ENCODE assay signal across 24 cellular contexts in the genomic region with DNA sequence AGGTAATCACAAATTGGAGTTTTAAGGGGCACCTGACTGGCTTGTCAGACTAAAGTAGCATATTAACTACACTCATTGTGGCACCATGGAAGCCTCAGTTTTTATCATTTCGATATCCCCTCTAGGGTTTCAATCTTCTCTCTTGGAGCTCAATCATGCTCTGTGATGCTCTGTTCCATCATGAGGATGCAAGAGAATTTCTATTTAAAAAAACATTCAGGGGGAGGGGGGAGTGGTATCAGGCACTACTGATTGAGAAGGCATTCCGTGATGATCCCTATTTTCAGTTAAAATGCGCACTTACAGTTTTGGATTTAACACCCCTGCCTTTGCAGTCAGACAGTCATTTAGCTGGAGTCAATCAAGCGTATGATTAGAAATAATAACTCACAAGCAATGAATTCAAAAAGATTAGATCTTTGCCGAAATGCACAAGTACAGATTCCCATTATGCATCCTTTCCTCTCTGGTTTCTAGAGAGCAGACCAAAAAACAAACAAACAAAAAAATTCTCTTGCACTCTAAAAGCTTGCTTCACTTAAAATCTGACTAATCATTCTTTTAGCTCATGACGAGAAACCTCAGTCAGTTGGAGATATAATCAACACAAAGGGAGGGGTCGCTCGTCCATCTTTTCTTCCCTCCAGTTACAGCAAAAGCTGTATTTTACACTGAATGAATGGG. TPM values are rescaled to one million over a fixed set of nuclear protein-coding genes. Genes with fewer than 3 reads are reported as not detected.
DNase-seq lines count a peak whose midpoint lies in the region; ATAC-seq, FAIRE-seq and TF ChIP-seq lines count a peak whose summit lies in the region.
"Had no signal": no experiment of that assay in that cellular context is flagged by ENCODE, and none has a peak within 500 bp of the region (broad histone marks: within the 10 kb centered on the region; RNA-seq: fewer than 3 reads in every experiment).

No MANE protein-coding gene starts in this region.

- POLR2A ChIA-PET in MCF 10A (lab: Yijun Ruan, JAX): interaction anchor here (0.8 to 6.1 kb wide), 7 partner anchors 12 to 52 kb away, joined by 3 to 42 read pairs (median 5); no protein-coding TSS in a partner anchor

- intact Hi-C loops in MCF 10A (cut with micrococcal nuclease): no loop called here
- intact Hi-C loops in breast epithelium (cut with DNase I; ENCODE audit: low total_unique reads): no loop called here

- TF ChIP-seq CTCF in MCF 10A (IDR thresholded peaks at IDR 0.05; ENCODE audit: unreplicated experiment) (no peak), breast epithelium (IDR thresholded peaks at IDR 0.05) (no peak), HFFc6 (IDR thresholded peaks at IDR 0.05) (no peak)

- H3K4me3 ChIP-seq in breast epithelium: no peak overlapping the region
- H3K4me3 ChIP-seq: lung had no signal

- FAIRE-seq in islet of Langerhans (lab: Jason Lieb, UNC): peak; percentile 90
- FAIRE-seq: GM12891, keratinocyte had no signal

- H3K27me3 Mint-ChIP-seq in MCF 10A (ENCODE audit: insufficient read depth, unreplicated experiment) (no peaks in the 10 kb centered on the region), HFFc6 (ENCODE audit: insufficient read depth) (no peaks in the 10 kb centered on the region)

- H3K9me3 ChIP-seq in breast epithelium: no peaks in the 10 kb centered on the region

- ATAC-seq in HG02678 (IDR thresholded peaks at IDR 0.05; ENCODE audit: unreplicated experiment): no peak
- ATAC-seq: stimulated activated naive CD8-positive, alpha-beta T cell treated with anti-CD3 and anti-CD28 coated beads, Interleukin-15, amount 100 ng/mL, for 72 hours; WTC11 had no signal

- no peaks in the 10 kb centered on the region for H3K27me3 ChIP-seq in breast epithelium

- DNase-seq in MCF 10A (ENCODE audit: unreplicated experiment) (peak; percentile 35), breast epithelium (ENCODE audit: low spot score in 2 of 2) (no peak), amniotic epithelial cell (ENCODE audit: low read depth) (peak; percentile 66), DMS79 treated with DMSO at 0.1 percent for 48 hours (lab: John Stamatoyannopoulos, UW) (no peak), HFFc6 (no peak), NCI-H510A treated with DMSO at 0.1 percent for 48 hours (lab: John Stamatoyannopoulos, UW) (no peak)
- DNase-seq: activated CD4-positive, alpha-beta T cell treated with anti-CD3 and anti-CD28 coated beads, Interleukin-2, amount 50 U/mL, for 48 hours; activated naive CD4-positive, alpha-beta T cell treated with anti-CD3 and anti-CD28 coated beads for 36 hours; aorta; DMS 273 treated with DMSO at 0.1 percent for 48 hours; endodermal cell; naive B cell; NCI-H1048; NCI-H2029 treated with DMSO at 0.1 percent for 48 hours; NCI-H748 treated with DMSO at 0.1 percent for 48 hours; stimulated activated naive CD8-positive, alpha-beta T cell treated with anti-CD3 and anti-CD28 coated beads, Interleukin-15, amount 100 ng/mL, for 72 hours; T-helper 2 cell had no signal

- H3K4me3 Mint-ChIP-seq in MCF 10A (ENCODE audit: unreplicated experiment): no peak overlapping the region
- no peak overlapping the region for H3K4me3 Mint-ChIP-seq in HFFc6
- H3K4me3 Mint-ChIP-seq: activated naive CD4-positive, alpha-beta T cell treated with anti-CD3 and anti-CD28 coated beads for 36 hours; endodermal cell; naive B cell; stimulated activated naive CD8-positive, alpha-beta T cell treated with anti-CD3 and anti-CD28 coated beads, Interleukin-15, amount 100 ng/mL, for 72 hours; WTC11 had no signal

- no peaks in the 10 kb centered on the region for H3K9me3 Mint-ChIP-seq in MCF 10A (ENCODE audit: unreplicated experiment)
- no peaks in the 10 kb centered on the region for H3K9me3 Mint-ChIP-seq in HFFc6
- H3K9me3 Mint-ChIP-seq: activated naive CD4-positive, alpha-beta T cell treated with anti-CD3 and anti-CD28 coated beads for 36 hours; endodermal cell; naive B cell; stimulated activated naive CD8-positive, alpha-beta T cell treated with anti-CD3 and anti-CD28 coated beads, Interleukin-15, amount 100 ng/mL, for 72 hours; WTC11 had no signal

- H3K27ac Mint-ChIP-seq in MCF 10A (ENCODE audit: low read depth, unreplicated experiment) (no peak overlapping the region), HFFc6 (no peak overlapping the region)
- H3K27ac Mint-ChIP-seq: activated naive CD4-positive, alpha-beta T cell treated with anti-CD3 and anti-CD28 coated beads for 36 hours; endodermal cell; naive B cell; stimulated activated naive CD8-positive, alpha-beta T cell treated with anti-CD3 and anti-CD28 coated beads, Interleukin-15, amount 100 ng/mL, for 72 hours; WTC11 had no signal

- H3K36me3 Mint-ChIP-seq in MCF 10A (ENCODE audit: insufficient read depth, unreplicated experiment): no peaks in the 10 kb centered on the region
- H3K36me3 Mint-ChIP-seq in HFFc6 (ENCODE audit: low read depth): no peaks in the 10 kb centered on the region
- H3K36me3 Mint-ChIP-seq: naive B cell, WTC11 had no signal

- no TSS peak for BruUV-seq in MCF 10A (replicated peaks; lab: Mats Ljungman, UMichigan)

- no peaks in the 10 kb centered on the region for H3K4me1 ChIP-seq in breast epithelium

- H3K4me1 Mint-ChIP-seq in MCF 10A (ENCODE audit: insufficient read depth, unreplicated experiment): peaks cover 49% of the 10 kb centered on the region
- H3K4me1 Mint-ChIP-seq in HFFc6 (ENCODE audit: low read depth): no peaks in the 10 kb centered on the region
- H3K4me1 Mint-ChIP-seq: naive B cell; stimulated activated naive CD8-positive, alpha-beta T cell treated with anti-CD3 and anti-CD28 coated beads, Interleukin-15, amount 100 ng/mL, for 72 hours had no signal

- H3K36me3 ChIP-seq in breast epithelium: no peaks in the 10 kb centered on the region

- no peak for TF ChIP-seq POLR2A in breast epithelium (IDR thresholded peaks at IDR 0.05)

- CTCF ChIA-PET in MCF 10A (lab: Yijun Ruan, JAX): interaction anchor here (1.1 to 1.5 kb wide), 3 partner anchors 9 to 43 kb away, joined by 4 to 6 read pairs (median 4); no protein-coding TSS in a partner anchor

- H3K27ac ChIP-seq in breast epithelium: no peak overlapping the region
- H3K27ac ChIP-seq: HL-60 had no signal

RNA-seq across cellular contexts. Expression of a gene that starts 55.4 kb away (rescaled TPM):
- total RNA-seq in MCF 10A (2022) (45.8 and 51.2 TPM in 2 replicates), breast epithelium (10 to 100 TPM; 12.1 to 34.2 (median 12.3) TPM)
- under 1 TPM in 1 of 6 experiments, not detected in 5; 0.26 TPM for total RNA-seq in HFFc6 (2021; fragmentation: NEBNext Ultra II Directional; extraction: Animal tissue kit (Norgen Biotek cat#: 25700))
- total RNA-seq: activated naive CD4-positive, alpha-beta T cell treated with anti-CD3 and anti-CD28 coated beads for 36 hours had no signal

Comparison
In these comparisons a context has a peak if more than half of its experiments do, and no peak if none do; other contexts are left out.
1. DNase-seq: peak in MCF 10A (single experiment) and amniotic epithelial cell (single experiment); none in breast epithelium (0 of 2), DMS79 treated with DMSO at 0.1 percent for 48 hours (single experiment), HFFc6 (single experiment) and NCI-H510A treated with DMSO at 0.1 percent for 48 hours (single experiment).
2. RNA of a gene that starts 55.4 kb away (total RNA-seq): 45.8 to 51.2 TPM in MCF 10A and 12.1 to 34.2 TPM in breast epithelium; 0.26 TPM in HFFc6; every median in the first group is over 10 times any median in the second.